ENCODE assay signal across 8 cellular contexts in genomic region chr12:27237790-27238771, GRCh38. TPM values are rescaled to one million over a fixed set of nuclear protein-coding genes. Genes with fewer than 3 reads are reported as not detected.
DNase-seq lines count a peak whose midpoint lies in the region; ATAC-seq, FAIRE-seq and TF ChIP-seq lines count a peak whose summit lies in the region.

No MANE protein-coding gene starts in this region.

- H3K36me3 ChIP-seq in kidney (ENCODE audit: control insufficient read depth in 1 of 2, insufficient read depth in 2 of 2, low read length in 2 of 2) = no peaks in the 10 kb centered on the region
- no peaks in the 10 kb centered on the region for H3K36me3 ChIP-seq in esophagus muscularis mucosa

- H3K9ac ChIP-seq in kidney (ENCODE audit: low read length in 2 of 2) = no peak overlapping the region

- H3K9me3 ChIP-seq in kidney (ENCODE audit: control insufficient read depth in 1 of 2, low read length in 2 of 2) (no peaks in the 10 kb centered on the region), esophagus muscularis mucosa (no peaks in the 10 kb centered on the region)

- intact Hi-C loops in kidney (cut with DNase I) (no loop called here), esophagus muscularis mucosa (cut with DNase I) (no loop called here)

- TF ChIP-seq POLR2A in esophagus muscularis mucosa (IDR thresholded peaks at IDR 0.05; ENCODE audit: low read depth) = no peak

- no peak for TF ChIP-seq CTCF in kidney (IDR thresholded peaks at IDR 0.05; ENCODE audit: borderline replicate concordance, extremely low read depth, insufficient read depth)
- no peak for TF ChIP-seq CTCF in esophagus muscularis mucosa (IDR thresholded peaks at IDR 0.05)

- WGBS in esophagus muscularis mucosa = 65% methylated on average over 6 of the region's 6 CpGs

- H3K4me1 ChIP-seq in kidney (ENCODE audit: control insufficient read depth in 1 of 2, insufficient read depth in 1 of 2, low read depth in 1 of 2, low read length in 2 of 2) = no peaks in the 10 kb centered on the region
- H3K4me1 ChIP-seq in esophagus muscularis mucosa = peaks cover 0 to 9% (median 1%) of the 10 kb centered on the region in 4 donors

- ATAC-seq in GM18909 (IDR thresholded peaks at IDR 0.05; ENCODE audit: poor library complexity, unreplicated experiment) (peak; percentile 68), HG02763 (IDR thresholded peaks at IDR 0.05; ENCODE audit: unreplicated experiment) (peak; percentile 60)

- H3K27me3 ChIP-seq in layer of hippocampus (ENCODE audit: control insufficient read depth, insufficient read depth, low read length) (no peaks in the 10 kb centered on the region), esophagus muscularis mucosa (no peaks in the 10 kb centered on the region)

- no peak overlapping the region for H3K4me3 ChIP-seq in kidney (ENCODE audit: low read length in 2 of 2)
- H3K4me3 ChIP-seq in esophagus muscularis mucosa = no peak overlapping the region

- FAIRE-seq in kidney (lab: Jason Lieb, UNC) = no peak

- DNase-seq in SIG-M5 (lab: John Stamatoyannopoulos, UW) (peak; percentile 98), kidney (no peak), NCI-H446 (lab: John Stamatoyannopoulos, UW) (no peak), esophagus muscularis mucosa (ENCODE audit: extremely low spot score) (no peak)
- DNase-seq in stimulated activated CD4-positive, alpha-beta T cell treated with anti-CD3 and anti-CD28 coated beads, Interleukin-15, amount 100 ng/mL, for 24 hours = no peak

- no peak for TF ChIP-seq EP300 in esophagus muscularis mucosa (IDR thresholded peaks at IDR 0.05)

- peak overlapping the region; percentile 27 for H3K27ac ChIP-seq in layer of hippocampus (ENCODE audit: low read depth, low read length)
- no peak overlapping the region for H3K27ac ChIP-seq in kidney (ENCODE audit: low read depth in 2 of 2, low read length in 2 of 2)
- H3K27ac ChIP-seq in esophagus muscularis mucosa (replicated peaks in 1 of 4) = peak overlapping the region in 2 of 4 donors; percentile 1 to 4

RNA-seq across cellular contexts. Expression of gene STK38L, which starts 6.0 kb away (rescaled TPM):
- 43.6 TPM for total RNA-seq in kidney
- 5.2 TPM for polyA plus RNA-seq in kidney (ENCODE audit: insufficient read depth, low read depth, low replicate concordance)
- total RNA-seq in esophagus muscularis mucosa = 100 to 1,000 TPM in 1 of 4 donors, 10 to 100 TPM in 3; 64.6 to 102 (median 82.4) TPM
